Comparison of ENCODE assay signal across 8 cellular contexts in the genomic region with DNA sequence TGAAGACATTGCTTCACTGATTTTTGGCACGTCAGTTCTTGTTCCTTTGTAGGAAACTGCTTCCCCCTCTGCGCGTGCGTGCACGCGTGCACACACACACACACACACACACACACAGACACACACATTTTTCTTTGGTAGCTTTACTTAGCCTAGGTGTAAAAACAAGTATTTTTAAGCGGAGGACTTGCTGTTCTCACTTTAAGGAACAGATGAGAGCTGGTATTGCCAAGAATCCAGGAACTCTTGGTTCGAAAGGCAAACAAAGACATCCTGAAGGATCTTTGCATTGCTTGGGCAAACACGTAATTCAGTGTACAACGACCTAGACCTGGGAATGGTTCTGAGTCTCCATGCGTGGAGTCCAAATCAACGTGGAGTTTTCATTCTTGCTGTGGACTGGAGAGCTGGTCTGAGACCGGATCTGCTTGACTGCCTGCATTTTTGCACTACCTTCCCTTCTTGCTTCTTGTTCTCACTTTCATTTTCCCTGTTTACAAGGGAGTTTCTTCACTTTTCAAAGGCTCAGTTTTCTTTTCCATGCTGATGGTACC. TPM values are rescaled to one million over a fixed set of nuclear protein-coding genes. Genes with fewer than 3 reads are reported as not detected.
DNase-seq lines count a peak whose midpoint lies in the region; ATAC-seq and TF ChIP-seq lines count a peak whose summit lies in the region.

No MANE protein-coding gene starts in this region.

- in situ Hi-C loops in IMR-90 (cut with MboI; ENCODE audit: low sequenced_read_pairs): no loop called here

- H3K4me1 Mint-ChIP-seq in activated naive CD4-positive, alpha-beta T cell treated with anti-CD3 and anti-CD28 coated beads, Interleukin-2, amount 10 ng/mL, durations not matched to agents 7 days and 5 days: peaks cover 43% of the 10 kb centered on the region
- no peaks in the 10 kb centered on the region for H3K4me1 Mint-ChIP-seq in neural progenitor cell

- H3K4me3 Mint-ChIP-seq in activated naive CD4-positive, alpha-beta T cell treated with anti-CD3 and anti-CD28 coated beads, Interleukin-2, amount 10 ng/mL, durations not matched to agents 7 days and 5 days: peak overlapping the region; percentile 55
- no peak overlapping the region for H3K4me3 Mint-ChIP-seq in neural progenitor cell

- H3K14ac ChIP-seq in IMR-90 (replicated peaks; ENCODE audit: low read depth, low read length): no peak overlapping the region

- H4K5ac ChIP-seq in IMR-90 (ENCODE audit: low read depth, low read length): no peak overlapping the region

- H3K9ac ChIP-seq in IMR-90 (ENCODE audit: low read depth, low read length): no peak overlapping the region
- no peak overlapping the region for H3K9ac ChIP-seq in neural progenitor cell

- no peak overlapping the region for H4K91ac ChIP-seq in IMR-90 (ENCODE audit: insufficient read depth, low read depth, low read length)

- H3K4me3 ChIP-seq in IMR-90 (ENCODE audit: insufficient read depth, low read depth, low read length) (no peak overlapping the region), right cardiac atrium (ENCODE audit: low read length) (no peak overlapping the region), thyroid gland (replicated peaks in 1 of 3) (no peak overlapping the region), neural progenitor cell (no peak overlapping the region)

- H3K9me3 ChIP-seq in IMR-90 (ENCODE audit: control insufficient read depth, insufficient read depth, low read length) (no peaks in the 10 kb centered on the region), right cardiac atrium (ENCODE audit: control insufficient read depth, low read length) (no peaks in the 10 kb centered on the region), thyroid gland (no peaks in the 10 kb centered on the region), neural progenitor cell (ENCODE audit: low read depth) (no peaks in the 10 kb centered on the region)

- H3K27ac Mint-ChIP-seq in activated naive CD4-positive, alpha-beta T cell treated with anti-CD3 and anti-CD28 coated beads, Interleukin-2, amount 10 ng/mL, durations not matched to agents 7 days and 5 days: peak overlapping the region; percentile 93
- H3K27ac Mint-ChIP-seq in neural progenitor cell: no peak overlapping the region

- H3K18ac ChIP-seq in IMR-90 (ENCODE audit: low read depth, low read length): no peak overlapping the region

- WGBS in IMR-90 (ENCODE audit: extremely low coverage in 2 of 2, insufficient read length in 1 of 2), 2 experiments: 100% methylated on average over 5 of the region's 13 CpGs; no CpG with 5 or more reads in 1 of the 2 experiments
- WGBS in right cardiac atrium: 80% methylated on average over 13 of the region's 13 CpGs
- WGBS in thyroid gland, 2 donors: 31 to 39% methylated on average over 13 of the region's 13 CpGs

- no TSS peak for BruUV-seq in IMR-90 (replicated peaks; lab: Mats Ljungman, UMichigan)

- intact Hi-C loops in IMR-90 (cut with micrococcal nuclease): no loop called here
- intact Hi-C loops in right cardiac atrium (cut with DNase I): loop anchor here in 1 of 4 donors (10.0 kb wide), 1 partner anchor 114 kb away; a partner anchor contains a TSS
- intact Hi-C loops in thyroid gland (cut with DNase I): no loop called here

- H2BK120ac ChIP-seq in IMR-90 (ENCODE audit: low read depth, low read length): no peak overlapping the region

- H2AFZ ChIP-seq in IMR-90 (replicated peaks; ENCODE audit: low read length, poor library complexity) (no peak overlapping the region), neural progenitor cell (replicated peaks) (no peak overlapping the region)

- no peak overlapping the region for H2BK20ac ChIP-seq in IMR-90 (ENCODE audit: low read depth, low read length)

- TF ChIP-seq RAD21 in IMR-90 (IDR thresholded peaks at IDR 0.05; ENCODE audit: low read length): no peak

- H3K27me3 ChIP-seq in IMR-90 (ENCODE audit: control insufficient read depth, insufficient read depth, low read length): no peaks in the 10 kb centered on the region
- H3K27me3 ChIP-seq in right cardiac atrium (ENCODE audit: control insufficient read depth, insufficient read depth): no peaks in the 10 kb centered on the region
- no peaks in the 10 kb centered on the region for H3K27me3 ChIP-seq in thyroid gland
- no peaks in the 10 kb centered on the region for H3K27me3 ChIP-seq in neural progenitor cell

- DNase-seq in activated naive CD4-positive, alpha-beta T cell treated with anti-CD3 and anti-CD28 coated beads, Interleukin-2, amount 10 ng/mL, durations not matched to agents 7 days and 5 days: no peak
- no peak for DNase-seq in activated naive CD4-positive, alpha-beta T cell treated with Interleukin-2 at 50 U/mL for 16 hours
- no peak for DNase-seq in IMR-90
- peak; percentile 27 to 66 (median 63) for DNase-seq in right cardiac atrium
- peak; percentile 84 for DNase-seq in thyroid gland
- no peak for DNase-seq in neural progenitor cell (ENCODE audit: low spot score)
- no peak for DNase-seq in SHP77 (lab: John Stamatoyannopoulos, UW)
- no peak for DNase-seq in RPMI8226

- H3K4me2 ChIP-seq in IMR-90 (ENCODE audit: low read depth, low read length): no peak overlapping the region
- H3K4me2 ChIP-seq in neural progenitor cell: no peak overlapping the region

- TF ChIP-seq POLR2A in IMR-90 (IDR thresholded peaks at IDR 0.05; ENCODE audit: low read depth, low read length) (no peak), thyroid gland (IDR thresholded peaks at IDR 0.05) (no peak)

- no peak overlapping the region for H3K56ac ChIP-seq in IMR-90 (ENCODE audit: extremely low read depth, insufficient read depth, low read length)

- peaks cover 4 to 6% of the 10 kb centered on the region in 2 experiments for H3K79me1 ChIP-seq in IMR-90 (ENCODE audit: low read depth in 1 of 2, low read length in 2 of 2)

- no peaks in the 10 kb centered on the region for H3K9me3 Mint-ChIP-seq in activated naive CD4-positive, alpha-beta T cell treated with anti-CD3 and anti-CD28 coated beads, Interleukin-2, amount 10 ng/mL, durations not matched to agents 7 days and 5 days
- H3K9me3 Mint-ChIP-seq in neural progenitor cell: no peaks in the 10 kb centered on the region

- H3K36me3 ChIP-seq in IMR-90 (ENCODE audit: control insufficient read depth, insufficient read depth, low read length) (peaks cover 3% of the 10 kb centered on the region; the same call in 1 of the 2 replicates), thyroid gland (no peaks in the 10 kb centered on the region), neural progenitor cell (no peaks in the 10 kb centered on the region)

- H3K4me1 ChIP-seq in IMR-90 (ENCODE audit: control insufficient read depth, insufficient read depth, low read length) (peaks cover 8% of the 10 kb centered on the region), right cardiac atrium (ENCODE audit: control insufficient read depth, insufficient read depth, low read length) (no peaks in the 10 kb centered on the region), thyroid gland (peaks cover 44% of the 10 kb centered on the region in 2 donors), neural progenitor cell (no peaks in the 10 kb centered on the region)

- H4K20me1 ChIP-seq in IMR-90 (ENCODE audit: insufficient read depth, low read length) (peaks cover 10% of the 10 kb centered on the region; the same call in 1 of the 2 replicates), neural progenitor cell (ENCODE audit: low read depth) (no peaks in the 10 kb centered on the region)

- no peak for ATAC-seq in IMR-90 (ENCODE audit: low read depth)
- ATAC-seq in right cardiac atrium: peak in 1 of 2 donors; percentile 21

- no peaks in the 10 kb centered on the region for H3K27me3 Mint-ChIP-seq in activated naive CD4-positive, alpha-beta T cell treated with anti-CD3 and anti-CD28 coated beads, Interleukin-2, amount 10 ng/mL, durations not matched to agents 7 days and 5 days
- H3K27me3 Mint-ChIP-seq in neural progenitor cell (ENCODE audit: insufficient read depth, low read depth): peaks cover 3% of the 10 kb centered on the region

- H3K27ac ChIP-seq in IMR-90 (ENCODE audit: insufficient read depth, low read length): no peak overlapping the region
- no peak overlapping the region for H3K27ac ChIP-seq in right cardiac atrium (ENCODE audit: low read length)
- H3K27ac ChIP-seq in thyroid gland: peak overlapping the region; percentile 82 to 95 (median 89)
- no peak overlapping the region for H3K27ac ChIP-seq in neural progenitor cell

- no peak for TF ChIP-seq CTCF in IMR-90 (conservative IDR thresholded peaks at IDR 0.05; ENCODE audit: low read depth, low read length)
- TF ChIP-seq CTCF in thyroid gland (IDR thresholded peaks at IDR 0.05): no peak
- no peak for TF ChIP-seq CTCF in neural progenitor cell (IDR thresholded peaks at IDR 0.05)

- peaks cover 60% of the 10 kb centered on the region for H3K36me3 Mint-ChIP-seq in activated naive CD4-positive, alpha-beta T cell treated with anti-CD3 and anti-CD28 coated beads, Interleukin-2, amount 10 ng/mL, durations not matched to agents 7 days and 5 days
- H3K36me3 Mint-ChIP-seq in neural progenitor cell: no peaks in the 10 kb centered on the region

- POLR2A ChIA-PET in IMR-90 (lab: Charles Lee; ENCODE audit: unreplicated experiment): no interaction called here

- CTCF ChIA-PET in activated naive CD4-positive, alpha-beta T cell treated with anti-CD3 and anti-CD28 coated beads, Interleukin-2, amount 10 ng/mL, durations not matched to agents 7 days and 5 days (lab: Charles Lee): interaction anchor here (0.7 to 2.0 kb wide), 4 partner anchors 28 to 213 kb away, joined by 3 to 8 read pairs (median 4); no protein-coding TSS in a partner anchor
- CTCF ChIA-PET in IMR-90 (lab: Yijun Ruan, JAX): no interaction called here

- H3F3A ChIP-seq in neural progenitor cell (ENCODE audit: low read depth): no peaks in the 10 kb centered on the region

- H3K23ac ChIP-seq in IMR-90 (ENCODE audit: low read depth, low read length): peak overlapping the region; percentile 33; the same call in 1 of the 2 replicates

- H2AK5ac ChIP-seq in IMR-90 (ENCODE audit: low read depth, low read length): no peak overlapping the region

- no peak overlapping the region for H4K8ac ChIP-seq in IMR-90 (ENCODE audit: low read depth in 2 of 2, low read length in 2 of 2)

- H3K4ac ChIP-seq in IMR-90 (ENCODE audit: low read depth, low read length): no peak overlapping the region

- dilution Hi-C loops in IMR-90 (cut with HindIII; ENCODE audit: low sequenced_read_pairs, unreplicated experiment): no loop called here

- H2BK15ac ChIP-seq in IMR-90 (ENCODE audit: low read depth, low read length): no peak overlapping the region

- H3K79me2 ChIP-seq in neural progenitor cell (ENCODE audit: low read depth): no peaks in the 10 kb centered on the region

- H2AK9ac ChIP-seq in IMR-90 (replicated peaks; ENCODE audit: low read depth, low read length, poor library complexity): no peak overlapping the region

- no peak overlapping the region for H2BK5ac ChIP-seq in IMR-90 (ENCODE audit: low read depth, low read length, poor library complexity, severe bottlenecking)

- peaks cover 14% of the 10 kb centered on the region for H3K9me1 ChIP-seq in IMR-90 (ENCODE audit: insufficient read depth, low read length)

RNA-seq across cellular contexts. Expression of a gene that starts 8.2 kb away (rescaled TPM):
- 2.7 and 2.8 TPM in 2 replicates for total RNA-seq in IMR-90 (2012; rRNA removed)
- 3.7 and 4.9 TPM in 2 replicates for polyA plus RNA-seq in IMR-90 (2012; rRNA removed)
- polyA plus RNA-seq in IMR-90 (2012; cell fraction: cytosol; rRNA removed): 3.1 and 3.8 TPM in 2 replicates
- polyA plus RNA-seq in IMR-90 (2012; cell fraction: nucleus; rRNA removed; ENCODE audit: low replicate concordance): 3.9 and 7.1 TPM in 2 replicates
- 1 to 10 TPM; 6.3 to 7.8 (median 7.1) TPM for total RNA-seq in right cardiac atrium
- 3.0 TPM for polyA plus RNA-seq in right cardiac atrium
- 10 to 100 TPM in 3 of 4 donors, 1 to 10 TPM in 1; 7.0 to 18.3 (median 13.0) TPM for total RNA-seq in thyroid gland
- total RNA-seq in neural progenitor cell (ENCODE audit: low replicate concordance): 0.65 and 0.77 TPM in 2 replicates

RNA-seq across cellular contexts. Expression of a gene that starts 31.7 kb away (rescaled TPM):
- total RNA-seq in IMR-90 (2012; rRNA removed) (52.0 and 80.3 TPM in 2 replicates), right cardiac atrium (10 to 100 TPM; 91.5 to 99.7 (median 98.0) TPM), thyroid gland (100 to 1,000 TPM; 193 to 223 (median 200) TPM), neural progenitor cell (ENCODE audit: low replicate concordance) (157 and 253 TPM in 2 replicates)
- polyA plus RNA-seq in IMR-90 (2012; rRNA removed) (64.2 and 70.9 TPM in 2 replicates), right cardiac atrium (157 TPM)
- polyA plus RNA-seq in IMR-90 (2012; cell fraction: cytosol; rRNA removed): 50.4 and 105 TPM in 2 replicates
- polyA plus RNA-seq in IMR-90 (2012; cell fraction: nucleus; rRNA removed; ENCODE audit: low replicate concordance): 11.9 and 40.1 TPM in 2 replicates

RNA-seq across cellular contexts. Expression of a gene that starts 38.3 kb away (rescaled TPM):
- not detected in 2 replicates for total RNA-seq in IMR-90 (2012; rRNA removed)
- not detected in 2 replicates for polyA plus RNA-seq in IMR-90 (2012; rRNA removed)
- polyA plus RNA-seq in IMR-90 (2012; cell fraction: cytosol; rRNA removed): not detected in 2 replicates
- not detected in 2 replicates for polyA plus RNA-seq in IMR-90 (2012; cell fraction: nucleus; rRNA removed; ENCODE audit: low replicate concordance)
- total RNA-seq in right cardiac atrium: not detected
- not detected for polyA plus RNA-seq in right cardiac atrium
- total RNA-seq in thyroid gland: not detected
- not detected in 2 replicates for total RNA-seq in neural progenitor cell (ENCODE audit: low replicate concordance)

Comparison
In these comparisons a context has a peak if more than half of its experiments do, and no peak if none do; other contexts are left out.
1. DNase-seq: peak in right cardiac atrium (3 of 3) and thyroid gland (2 of 2); none in activated naive CD4-positive, alpha-beta T cell treated with anti-CD3 and anti-CD28 coated beads, Interleukin-2, amount 10 ng/mL, durations not matched to agents 7 days and 5 days (single experiment), activated naive CD4-positive, alpha-beta T cell treated with Interleukin-2 at 50 U/mL for 16 hours (single experiment), IMR-90 (single experiment), neural progenitor cell (single experiment), SHP77 (0 of 2) and RPMI8226 (single experiment).
2. H3K27ac ChIP-seq: peak in thyroid gland (3 of 3); none in IMR-90 (single experiment), right cardiac atrium (single experiment) and neural progenitor cell (single experiment).